ENCODE assay signal across 14 cellular contexts in the genomic region with DNA sequence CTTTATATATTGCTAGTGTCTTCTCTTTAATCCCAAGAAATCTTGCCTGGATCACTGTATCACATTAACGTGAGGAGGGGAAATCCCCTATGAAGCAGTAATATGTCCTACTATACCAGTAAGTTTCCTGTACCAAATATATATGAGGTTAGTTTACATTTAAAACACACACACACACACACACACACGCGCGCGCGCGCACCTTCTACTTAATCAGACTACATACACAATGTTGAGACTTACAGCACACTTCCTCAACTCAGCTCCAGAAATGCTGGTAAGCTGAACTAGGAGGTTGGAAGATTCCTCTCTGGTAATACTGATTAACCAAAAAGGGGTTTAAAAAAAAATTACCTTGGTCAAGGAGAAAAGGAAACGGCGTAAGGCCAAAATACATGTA. TPM values are rescaled to one million over a fixed set of nuclear protein-coding genes. Genes with fewer than 3 reads are reported as not detected.
DNase-seq lines count a peak whose midpoint lies in the region; ATAC-seq, FAIRE-seq and TF ChIP-seq lines count a peak whose summit lies in the region.
"Had no signal": no experiment of that assay in that cellular context is flagged by ENCODE, and none has a peak within 500 bp of the region (broad histone marks: within the 10 kb centered on the region; RNA-seq: fewer than 3 reads in every experiment).

No MANE protein-coding gene starts in this region.

- peaks cover 48% of the 10 kb centered on the region for H3K4me1 Mint-ChIP-seq in CD14-positive monocyte
- peaks cover 41 to 60% of the 10 kb centered on the region in 2 donors for H3K4me1 Mint-ChIP-seq in effector memory CD8-positive, alpha-beta T cell (ENCODE audit: low read depth in 2 of 2)

- peaks cover 0 to 1% (median 1%) of the 10 kb centered on the region in 3 donors for H3K27me3 Mint-ChIP-seq in CD14-positive monocyte (ENCODE audit: low read depth in 3 of 3)
- no peaks in the 10 kb centered on the region for H3K27me3 Mint-ChIP-seq in effector memory CD8-positive, alpha-beta T cell
- H3K27me3 Mint-ChIP-seq: type B pancreatic cell had no signal

- TF ChIP-seq CTCF in CD14-positive monocyte (IDR thresholded peaks at IDR 0.05) (no peak), VCaP (conservative IDR thresholded peaks at IDR 0.05) (no peak), kidney (IDR thresholded peaks at IDR 0.05; ENCODE audit: borderline replicate concordance, extremely low read depth, insufficient read depth) (no peak), mucosa of descending colon (IDR thresholded peaks at IDR 0.05) (no peak)

- DNase-seq in CD14-positive monocyte (ENCODE audit: low spot score) (no peak), CMK (ENCODE audit: low read depth) (peak; percentile 14), kidney (no peak), NCI-H128 (lab: John Stamatoyannopoulos, UW; ENCODE audit: unreplicated experiment) (no peak), mucosa of descending colon (no peak)
- DNase-seq in effector memory CD8-positive, alpha-beta T cell = peak; percentile 15 to 38 (median 30)
- DNase-seq: brain microvascular endothelial cell, left lung, MM.1S, nephron progenitor cell, Right ventricle myocardium superior had no signal

- H3K9me3 ChIP-seq in kidney (ENCODE audit: control insufficient read depth in 1 of 2, low read length in 2 of 2) = no peaks in the 10 kb centered on the region
- no peaks in the 10 kb centered on the region for H3K9me3 ChIP-seq in mucosa of descending colon
- H3K9me3 ChIP-seq: left lung had no signal

- H3K4me3 Mint-ChIP-seq in CD14-positive monocyte = no peak overlapping the region
- no peak overlapping the region for H3K4me3 Mint-ChIP-seq in effector memory CD8-positive, alpha-beta T cell
- H3K4me3 Mint-ChIP-seq: nephron progenitor cell, type B pancreatic cell had no signal

- H3K4me1 ChIP-seq in kidney (ENCODE audit: control insufficient read depth in 1 of 2, insufficient read depth in 1 of 2, low read depth in 1 of 2, low read length in 2 of 2) = peaks cover 7 to 14% of the 10 kb centered on the region in 2 donors
- peaks cover 7% of the 10 kb centered on the region for H3K4me1 ChIP-seq in mucosa of descending colon (ENCODE audit: low read depth)

- H3K27ac ChIP-seq in VCaP (peak overlapping the region; percentile 20), kidney (ENCODE audit: low read depth in 2 of 2, low read length in 2 of 2) (no peak overlapping the region)
- H3K27ac ChIP-seq: brain microvascular endothelial cell, hepatocyte had no signal

- FAIRE-seq in kidney (lab: Jason Lieb, UNC) = no peak

- intact Hi-C loops in CD14-positive monocyte (cut with micrococcal nuclease) (loop anchor here in 1 of 2 donors (10.0 kb wide), 1 partner anchor 113 kb away; a partner anchor contains a TSS), kidney (cut with DNase I) (no loop called here), mucosa of descending colon (cut with DNase I, micrococcal nuclease) (no loop called here)

- ATAC-seq in effector memory CD8-positive, alpha-beta T cell (replicated peaks) = no peak
- ATAC-seq in mucosa of descending colon = no peak
- ATAC-seq: left lung had no signal

- no peaks in the 10 kb centered on the region for H3K9me3 Mint-ChIP-seq in CD14-positive monocyte
- no peaks in the 10 kb centered on the region for H3K9me3 Mint-ChIP-seq in effector memory CD8-positive, alpha-beta T cell
- H3K9me3 Mint-ChIP-seq: nephron progenitor cell, type B pancreatic cell had no signal

- H3K4me3 ChIP-seq in kidney (ENCODE audit: low read length in 2 of 2) (no peak overlapping the region), mucosa of descending colon (no peak overlapping the region)
- H3K4me3 ChIP-seq: hepatocyte, left lung had no signal

- peak overlapping the region in 6 of 7 donors; percentile 42 to 73 (median 58) for H3K27ac Mint-ChIP-seq in CD14-positive monocyte
- peak overlapping the region; percentile 50 to 75 for H3K27ac Mint-ChIP-seq in effector memory CD8-positive, alpha-beta T cell
- H3K27ac Mint-ChIP-seq: type B pancreatic cell had no signal

- no peak overlapping the region for H3K9ac ChIP-seq in kidney (ENCODE audit: low read length in 2 of 2)

- H3K36me3 Mint-ChIP-seq in CD14-positive monocyte = peaks cover 10 to 16% of the 10 kb centered on the region in 2 donors
- H3K36me3 Mint-ChIP-seq in effector memory CD8-positive, alpha-beta T cell (ENCODE audit: insufficient read depth) = peaks cover 17% of the 10 kb centered on the region

- no peaks in the 10 kb centered on the region for H3K36me3 ChIP-seq in kidney (ENCODE audit: control insufficient read depth in 1 of 2, insufficient read depth in 2 of 2, low read length in 2 of 2)
- no peaks in the 10 kb centered on the region for H3K36me3 ChIP-seq in mucosa of descending colon (ENCODE audit: low read depth)
- H3K36me3 ChIP-seq: brain microvascular endothelial cell, left lung had no signal

RNA-seq across cellular contexts. Expression of a gene that starts 49.3 kb away (rescaled TPM):
- polyA plus RNA-seq in CD14-positive monocyte (1 to 10 TPM; 2.8 to 5.9 TPM), kidney (ENCODE audit: insufficient read depth, low read depth, low replicate concordance) (37.2 TPM)
- total RNA-seq in kidney (112 TPM), mucosa of descending colon (100 to 1,000 TPM in 1 of 3 donors, 10 to 100 TPM in 2; 67.9 to 132 (median 88.4) TPM)

Comparison
In these comparisons a context has a peak if more than half of its experiments do, and no peak if none do; other contexts are left out.
1. DNase-seq: peak in CMK (single experiment) and effector memory CD8-positive, alpha-beta T cell (3 of 3); none in CD14-positive monocyte (single experiment), kidney (single experiment), NCI-H128 (single experiment) and mucosa of descending colon (0 of 3).